In the genomic region with DNA sequence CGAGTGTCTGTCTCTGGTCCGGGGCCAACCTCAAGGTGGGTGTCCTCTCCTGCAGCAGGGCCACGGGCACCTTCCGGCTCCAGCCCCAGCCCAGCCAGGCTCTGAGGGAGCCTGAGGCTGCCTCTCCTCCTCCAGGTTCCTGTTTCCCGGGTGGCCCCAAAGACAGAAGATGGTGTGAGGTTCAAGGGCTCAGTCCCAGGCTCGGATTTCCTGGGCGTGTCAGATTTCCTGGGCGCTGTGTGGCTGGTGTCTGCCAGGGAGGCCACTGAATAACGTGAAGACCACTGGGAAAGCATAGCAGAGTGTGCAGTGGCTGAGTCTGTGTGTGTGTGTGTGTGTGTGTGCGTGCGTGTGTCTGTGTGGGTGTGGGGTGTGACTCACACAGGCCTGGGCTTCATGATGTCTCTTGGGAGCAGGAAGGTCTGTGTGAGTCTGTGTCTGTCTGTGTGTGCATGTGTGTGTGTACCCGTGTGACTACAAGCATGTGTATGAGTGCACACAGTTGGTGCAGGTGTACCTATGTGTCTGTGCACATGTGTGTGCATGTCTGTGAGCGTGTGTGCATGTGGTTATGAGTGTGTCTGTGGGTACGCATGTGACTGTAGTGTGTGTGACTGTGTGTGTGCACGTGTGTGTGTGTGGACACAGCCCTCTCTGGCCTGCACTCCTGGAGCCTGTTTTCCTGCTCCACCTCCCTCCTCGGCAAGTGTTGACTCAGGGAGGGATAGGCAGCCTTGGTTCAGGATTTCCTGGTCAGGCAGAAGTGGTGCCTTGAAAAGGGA, we compare ENCODE assay signal across 8 cellular contexts. TPM values are rescaled to one million over a fixed set of nuclear protein-coding genes. Genes with fewer than 3 reads are reported as not detected.
A peak's percentile ranks its signal among the peaks of the same experiment; 100 is the strongest.
DNase-seq lines count a peak whose midpoint lies in the region; ATAC-seq and TF ChIP-seq lines count a peak whose summit lies in the region.

No MANE protein-coding gene starts in this region.

- no peaks in the 10 kb centered on the region for H3K9me3 Mint-ChIP-seq in stimulated activated naive B cell treated with anti-CD40 and anti-IgM and Interleukin-4, amounts not matched to agents 10 μg/mL and 1 μg/mL and 100 μg/mL, for 72 hours

- H3K36me3 ChIP-seq in right lobe of liver = no peaks in the 10 kb centered on the region

- peaks cover 3 to 9% of the 10 kb centered on the region in 2 donors for H3K4me1 Mint-ChIP-seq in stimulated activated naive B cell treated with anti-CD40 and anti-IgM and Interleukin-4, amounts not matched to agents 10 μg/mL and 1 μg/mL and 100 μg/mL, for 72 hours

- in situ Hi-C loops in Caki2 (cut with HindIII; ENCODE audit: low pct_unique_long_range_greater_than_20kb, low sequenced_read_pairs) = no loop called here
- in situ Hi-C loops in astrocyte of the spinal cord (cut with HindIII; ENCODE audit: low sequenced_read_pairs) = no loop called here

- peak; percentile 37 to 51 (median 48) for ATAC-seq in right lobe of liver
- peak; percentile 55 to 60 for ATAC-seq in stimulated activated naive B cell treated with anti-CD40 and anti-IgM and Interleukin-4, amounts not matched to agents 10 μg/mL and 1 μg/mL and 100 μg/mL, for 72 hours (replicated peaks)

- H3K27ac Mint-ChIP-seq in stimulated activated naive B cell treated with anti-CD40 and anti-IgM and Interleukin-4, amounts not matched to agents 10 μg/mL and 1 μg/mL and 100 μg/mL, for 72 hours = no peak overlapping the region

- peaks cover 0 to 60% (median 27%) of the 10 kb centered on the region in 4 donors for H3K4me1 ChIP-seq in right lobe of liver

- no peaks in the 10 kb centered on the region for H3K27me3 ChIP-seq in right lobe of liver

- no peaks in the 10 kb centered on the region for H3K9me3 ChIP-seq in right lobe of liver

- H3K4me3 ChIP-seq in astrocyte of the spinal cord (ENCODE audit: low read depth, low read length) = no peak overlapping the region
- H3K4me3 ChIP-seq in right lobe of liver = no peak overlapping the region

- peak; percentile 47 for DNase-seq in Caki2 (ENCODE audit: low read depth)
- peak; percentile 15 for DNase-seq in NCI-H2029 treated with DMSO at 0.1 percent for 48 hours (lab: John Stamatoyannopoulos, UW)
- DNase-seq in astrocyte of the spinal cord (ENCODE audit: low read depth, low spot score) = peak; percentile 56
- DNase-seq in right lobe of liver = peak; percentile 47 to 84 (median 77)
- no peak for DNase-seq in stimulated activated naive B cell treated with anti-CD40 and anti-IgM and Interleukin-4, amounts not matched to agents 10 μg/mL and 1 μg/mL and 100 μg/mL, for 72 hours
- no peak for DNase-seq in iPS-NIHi11 (ENCODE audit: low spot score)
- no peak for DNase-seq in NAMALWA (ENCODE audit: low spot score)
- no peak for DNase-seq in NCI-H1694 treated with DMSO at 0.1 percent for 48 hours (lab: John Stamatoyannopoulos, UW)

- intact Hi-C loops in right lobe of liver (cut with DNase I) = no loop called here

- TF ChIP-seq CTCF in astrocyte of the spinal cord (IDR thresholded peaks at IDR 0.05; ENCODE audit: low read depth, low read length) = no peak
- TF ChIP-seq CTCF in right lobe of liver (IDR thresholded peaks at IDR 0.05) = no peak

- no peaks in the 10 kb centered on the region for H3K36me3 Mint-ChIP-seq in stimulated activated naive B cell treated with anti-CD40 and anti-IgM and Interleukin-4, amounts not matched to agents 10 μg/mL and 1 μg/mL and 100 μg/mL, for 72 hours

- H3K27ac ChIP-seq in right lobe of liver = peak overlapping the region; percentile 60 to 94 (median 81)

- peaks cover 0 to 4% of the 10 kb centered on the region in 2 donors for H3K27me3 Mint-ChIP-seq in stimulated activated naive B cell treated with anti-CD40 and anti-IgM and Interleukin-4, amounts not matched to agents 10 μg/mL and 1 μg/mL and 100 μg/mL, for 72 hours

- 6% methylated on average over 2 of the region's 16 CpGs for WGBS in right lobe of liver (ENCODE audit: insufficient coverage, low coverage, low lambda C conversion rate, missing lambda C conversion rate)

- TF ChIP-seq POLR2A in right lobe of liver (IDR thresholded peaks at IDR 0.05) = no peak

- no peak overlapping the region for H3K4me3 Mint-ChIP-seq in stimulated activated naive B cell treated with anti-CD40 and anti-IgM and Interleukin-4, amounts not matched to agents 10 μg/mL and 1 μg/mL and 100 μg/mL, for 72 hours

RNA-seq across cellular contexts. Expression of gene CEBPA, which starts 28.3 kb away (rescaled TPM):
- 10.7 and 16.8 TPM in 2 replicates for total RNA-seq in Caki2 (2014; rRNA removed; shearing (Covaris generic); ENCODE audit: low replicate concordance)
- 100 to 1,000 TPM in 4 of 6 experiments, 10 to 100 TPM in 2; 53.9 to 163 (median 119) TPM for total RNA-seq in right lobe of liver

RNA-seq across cellular contexts. Expression of gene SLC7A10, which starts 48.4 kb away (rescaled TPM):
- total RNA-seq in Caki2 (2014; rRNA removed; shearing (Covaris generic); ENCODE audit: low replicate concordance) = not detected in 2 replicates
- not detected for total RNA-seq in right lobe of liver

Comparison
In these comparisons a context has a peak if more than half of its experiments do, and no peak if none do; other contexts are left out.
1. DNase-seq: peak in Caki2 (single experiment), NCI-H2029 treated with DMSO at 0.1 percent for 48 hours (single experiment), astrocyte of the spinal cord (single experiment) and right lobe of liver (3 of 3); none in stimulated activated naive B cell treated with anti-CD40 and anti-IgM and Interleukin-4, amounts not matched to agents 10 μg/mL and 1 μg/mL and 100 μg/mL, for 72 hours (single experiment), iPS-NIHi11 (single experiment), NAMALWA (single experiment) and NCI-H1694 treated with DMSO at 0.1 percent for 48 hours (single experiment).